1 cellular context compared by ENCODE assay signal in genomic region chr3:179027326-179027900, GRCh38.
TF ChIP-seq lines count a peak whose summit lies in the region.

No MANE protein-coding gene starts in this region.

TF ChIP-seq in WTC11, 78 proteins besides CTCF, POLR2A, EP300 and RAD21 (continued from another document):
- TF ChIP-seq, protein P1, sequence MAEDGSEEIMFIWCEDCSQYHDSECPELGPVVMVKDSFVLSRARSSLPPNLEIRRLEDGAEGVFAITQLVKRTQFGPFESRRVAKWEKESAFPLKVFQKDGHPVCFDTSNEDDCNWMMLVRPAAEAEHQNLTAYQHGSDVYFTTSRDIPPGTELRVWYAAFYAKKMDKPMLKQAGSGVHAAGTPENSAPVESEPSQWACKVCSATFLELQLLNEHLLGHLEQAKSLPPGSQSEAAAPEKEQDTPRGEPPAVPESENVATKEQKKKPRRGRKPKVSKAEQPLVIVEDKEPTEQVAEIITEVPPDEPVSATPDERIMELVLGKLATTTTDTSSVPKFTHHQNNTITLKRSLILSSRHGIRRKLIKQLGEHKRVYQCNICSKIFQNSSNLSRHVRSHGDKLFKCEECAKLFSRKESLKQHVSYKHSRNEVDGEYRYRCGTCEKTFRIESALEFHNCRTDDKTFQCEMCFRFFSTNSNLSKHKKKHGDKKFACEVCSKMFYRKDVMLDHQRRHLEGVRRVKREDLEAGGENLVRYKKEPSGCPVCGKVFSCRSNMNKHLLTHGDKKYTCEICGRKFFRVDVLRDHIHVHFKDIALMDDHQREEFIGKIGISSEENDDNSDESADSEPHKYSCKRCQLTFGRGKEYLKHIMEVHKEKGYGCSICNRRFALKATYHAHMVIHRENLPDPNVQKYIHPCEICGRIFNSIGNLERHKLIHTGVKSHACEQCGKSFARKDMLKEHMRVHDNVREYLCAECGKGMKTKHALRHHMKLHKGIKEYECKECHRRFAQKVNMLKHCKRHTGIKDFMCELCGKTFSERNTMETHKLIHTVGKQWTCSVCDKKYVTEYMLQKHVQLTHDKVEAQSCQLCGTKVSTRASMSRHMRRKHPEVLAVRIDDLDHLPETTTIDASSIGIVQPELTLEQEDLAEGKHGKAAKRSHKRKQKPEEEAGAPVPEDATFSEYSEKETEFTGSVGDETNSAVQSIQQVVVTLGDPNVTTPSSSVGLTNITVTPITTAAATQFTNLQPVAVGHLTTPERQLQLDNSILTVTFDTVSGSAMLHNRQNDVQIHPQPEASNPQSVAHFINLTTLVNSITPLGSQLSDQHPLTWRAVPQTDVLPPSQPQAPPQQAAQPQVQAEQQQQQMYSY (CRISPR knock-in tag; IDR thresholded peaks at IDR 0.05): no peak
